8 cellular contexts compared by ENCODE assay signal in genomic region chr1:91569411-91570104, GRCh38.
DNase-seq lines count a peak whose midpoint lies in the region; ATAC-seq and TF ChIP-seq lines count a peak whose summit lies in the region.

No MANE protein-coding gene starts in this region.

- H3K4me3 Mint-ChIP-seq in HFFc6 = peak overlapping the region; percentile 69
- H3K4me3 Mint-ChIP-seq in activated CD4-positive, alpha-beta memory T cell treated with anti-CD3 and anti-CD28 coated beads, Interleukin-2, amount 10 ng/mL, durations not matched to agents 7 days and 5 days = no peak overlapping the region
- peak overlapping the region; percentile 12 for H3K4me3 Mint-ChIP-seq in stimulated activated naive CD8-positive, alpha-beta T cell treated with anti-CD3 and anti-CD28 coated beads, Interleukin-15, Interleukin-2, amounts not matched to agents 100 ng/mL and 50 ng/mL, for 24 hours

- peaks cover 1% of the 10 kb centered on the region for H3K27me3 Mint-ChIP-seq in HFFc6 (ENCODE audit: insufficient read depth)
- H3K27me3 Mint-ChIP-seq in activated CD4-positive, alpha-beta memory T cell treated with anti-CD3 and anti-CD28 coated beads, Interleukin-2, amount 10 ng/mL, durations not matched to agents 7 days and 5 days = peaks cover 2% of the 10 kb centered on the region
- H3K27me3 Mint-ChIP-seq in stimulated activated naive CD8-positive, alpha-beta T cell treated with anti-CD3 and anti-CD28 coated beads, Interleukin-15, Interleukin-2, amounts not matched to agents 100 ng/mL and 50 ng/mL, for 24 hours = no peaks in the 10 kb centered on the region

- H3K9me3 Mint-ChIP-seq in HFFc6 = no peaks in the 10 kb centered on the region; the same call in 1 of the 2 replicates
- H3K9me3 Mint-ChIP-seq in activated CD4-positive, alpha-beta memory T cell treated with anti-CD3 and anti-CD28 coated beads, Interleukin-2, amount 10 ng/mL, durations not matched to agents 7 days and 5 days = peaks cover 3% of the 10 kb centered on the region
- peaks cover 3% of the 10 kb centered on the region for H3K9me3 Mint-ChIP-seq in stimulated activated naive CD8-positive, alpha-beta T cell treated with anti-CD3 and anti-CD28 coated beads, Interleukin-15, Interleukin-2, amounts not matched to agents 100 ng/mL and 50 ng/mL, for 24 hours

- no peak for TF ChIP-seq POLR2A in heart left ventricle (IDR thresholded peaks at IDR 0.05)

- POLR2A ChIA-PET in activated CD4-positive, alpha-beta memory T cell treated with anti-CD3 and anti-CD28 coated beads, Interleukin-2, amount 10 ng/mL, durations not matched to agents 7 days and 5 days (lab: Charles Lee) = interaction anchor here (0.9 to 2.1 kb wide), 3 partner anchors 10 to 235 kb away, joined by 4 to 7 read pairs (median 5); no protein-coding TSS in a partner anchor

- no peaks in the 10 kb centered on the region for H3K36me3 ChIP-seq in heart left ventricle

- no peaks in the 10 kb centered on the region for H3K9me3 ChIP-seq in heart left ventricle

- peak; percentile 97 to 98 (median 98) for ATAC-seq in heart left ventricle
- no peak for ATAC-seq in GM18519 (IDR thresholded peaks at IDR 0.05; ENCODE audit: low FRiP score, unreplicated experiment)
- ATAC-seq in HG03565 (IDR thresholded peaks at IDR 0.05; ENCODE audit: unreplicated experiment) = no peak
- ATAC-seq in GM21360 (IDR thresholded peaks at IDR 0.05; ENCODE audit: unreplicated experiment) = no peak

- H3K27ac Mint-ChIP-seq in HFFc6 = peak overlapping the region; percentile 97
- peak overlapping the region; percentile 48 for H3K27ac Mint-ChIP-seq in activated CD4-positive, alpha-beta memory T cell treated with anti-CD3 and anti-CD28 coated beads, Interleukin-2, amount 10 ng/mL, durations not matched to agents 7 days and 5 days
- H3K27ac Mint-ChIP-seq in stimulated activated naive CD8-positive, alpha-beta T cell treated with anti-CD3 and anti-CD28 coated beads, Interleukin-15, Interleukin-2, amounts not matched to agents 100 ng/mL and 50 ng/mL, for 24 hours = peak overlapping the region; percentile 77

- TF ChIP-seq CTCF in HFFc6 (IDR thresholded peaks at IDR 0.05) = no peak
- TF ChIP-seq CTCF in heart left ventricle (IDR thresholded peaks at IDR 0.05) = no peak

- peak overlapping the region in 1 of 12 donors; percentile 4 for H3K4me3 ChIP-seq in heart left ventricle

- WGBS in heart left ventricle, 4 donors = 17 to 30% (median 25%) methylated on average over 7 of the region's 7 CpGs

- peak overlapping the region; percentile 20 to 91 (median 78) for H3K27ac ChIP-seq in heart left ventricle

- peak; percentile 92 for DNase-seq in HFFc6
- no peak for DNase-seq in activated CD4-positive, alpha-beta memory T cell treated with anti-CD3 and anti-CD28 coated beads, Interleukin-2, amount 10 ng/mL, durations not matched to agents 7 days and 5 days
- peak; percentile 81 to 94 (median 85) for DNase-seq in heart left ventricle
- DNase-seq in stimulated activated CD4-positive, alpha-beta T cell treated with anti-CD3 and anti-CD28 coated beads, Interleukin-2, amount 100 ng/mL, for 24 hours = no peak

- CTCF ChIA-PET in activated CD4-positive, alpha-beta memory T cell treated with anti-CD3 and anti-CD28 coated beads, Interleukin-2, amount 10 ng/mL, durations not matched to agents 7 days and 5 days (lab: Charles Lee) = interaction anchor here (0.8 to 1.4 kb wide), 2 partner anchors 10 to 23 kb away, joined by 3 to 4 read pairs; no protein-coding TSS in a partner anchor

- no peaks in the 10 kb centered on the region for H3K27me3 ChIP-seq in heart left ventricle

- peaks cover under 1% of the 10 kb centered on the region; the same call in 1 of the 2 replicates for H3K36me3 Mint-ChIP-seq in HFFc6 (ENCODE audit: low read depth)
- H3K36me3 Mint-ChIP-seq in activated CD4-positive, alpha-beta memory T cell treated with anti-CD3 and anti-CD28 coated beads, Interleukin-2, amount 10 ng/mL, durations not matched to agents 7 days and 5 days (ENCODE audit: low read depth) = peaks cover 6% of the 10 kb centered on the region
- H3K36me3 Mint-ChIP-seq in stimulated activated naive CD8-positive, alpha-beta T cell treated with anti-CD3 and anti-CD28 coated beads, Interleukin-15, Interleukin-2, amounts not matched to agents 100 ng/mL and 50 ng/mL, for 24 hours (ENCODE audit: low read depth) = no peaks in the 10 kb centered on the region

- intact Hi-C loops in heart left ventricle (cut with DNase I) = loop anchor here in 2 of 10 donors (1.0 to 10.0 kb wide), 2 partner anchors 32 to 125 kb away; no protein-coding TSS in a partner anchor

- H3K4me1 Mint-ChIP-seq in HFFc6 (ENCODE audit: low read depth) = peaks cover 37% of the 10 kb centered on the region
- peaks cover 25% of the 10 kb centered on the region for H3K4me1 Mint-ChIP-seq in activated CD4-positive, alpha-beta memory T cell treated with anti-CD3 and anti-CD28 coated beads, Interleukin-2, amount 10 ng/mL, durations not matched to agents 7 days and 5 days
- H3K4me1 Mint-ChIP-seq in stimulated activated naive CD8-positive, alpha-beta T cell treated with anti-CD3 and anti-CD28 coated beads, Interleukin-15, Interleukin-2, amounts not matched to agents 100 ng/mL and 50 ng/mL, for 24 hours (ENCODE audit: low read depth) = peaks cover 37% of the 10 kb centered on the region

- H3K4me1 ChIP-seq in heart left ventricle = peaks cover 0 to 46% (median 20%) of the 10 kb centered on the region in 12 donors

Comparison
In these comparisons a context has a peak if more than half of its experiments do, and no peak if none do; other contexts are left out.
1. DNase-seq: peak in HFFc6 (single experiment) and heart left ventricle (5 of 5); none in activated CD4-positive, alpha-beta memory T cell treated with anti-CD3 and anti-CD28 coated beads, Interleukin-2, amount 10 ng/mL, durations not matched to agents 7 days and 5 days (single experiment) and stimulated activated CD4-positive, alpha-beta T cell treated with anti-CD3 and anti-CD28 coated beads, Interleukin-2, amount 100 ng/mL, for 24 hours (0 of 2).
2. ATAC-seq: peak in heart left ventricle (4 of 4); none in GM18519 (single experiment), HG03565 (single experiment) and GM21360 (single experiment).
3. Peak in every context shown above with its lines, with median percentiles within 50 percentile points of each other: H3K27ac Mint-ChIP-seq.